Comparison of ENCODE assay signal across 1 cellular context in the genomic region with DNA sequence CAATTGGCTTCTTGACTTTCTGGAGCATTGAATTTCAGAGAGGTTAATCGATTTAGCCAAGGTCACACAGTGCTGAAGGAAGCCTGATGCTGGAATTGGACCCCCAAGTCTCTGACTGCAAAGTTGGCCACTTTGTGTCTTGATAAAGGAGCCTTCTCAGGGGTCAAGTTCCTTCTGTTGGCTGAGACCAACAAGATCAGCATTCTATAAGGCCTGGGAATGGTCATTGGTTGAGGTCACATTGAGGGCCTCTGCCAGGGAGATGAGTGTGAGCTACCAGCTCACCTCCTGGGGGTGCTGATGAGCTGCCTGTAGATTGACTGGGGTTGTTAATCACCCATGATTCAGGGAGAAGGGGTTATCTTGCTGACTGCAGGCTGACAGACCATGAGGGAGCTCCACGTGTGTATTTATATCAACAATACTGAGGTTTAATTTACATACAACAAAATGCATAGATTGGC.
A peak's percentile ranks its signal among the peaks of the same experiment; 100 is the strongest.
TF ChIP-seq lines count a peak whose summit lies in the region.

No MANE protein-coding gene starts in this region.

TF ChIP-seq in K562, 482 proteins besides CTCF, POLR2A, EP300 and RAD21 (continued from another document and continues in another):
- TF ChIP-seq ZBTB5 (IDR thresholded peaks at IDR 0.05) (no peak), ARID1B (IDR thresholded peaks at IDR 0.05) (peak; percentile 83), JUND (IDR thresholded peaks at IDR 0.05; ENCODE audit: borderline replicate concordance, low read depth, low read length) (peak; percentile 63; the same call in 1 of the 2 replicates), JUND (tag; IDR thresholded peaks at IDR 0.05; ENCODE audit: borderline replicate concordance, low read depth, low read length) (peak; percentile 61; the same call in 1 of the 3 replicates), ZNF436 (CRISPR knock-in tag; IDR thresholded peaks at IDR 0.05) (no peak), CCNT2 (IDR thresholded peaks at IDR 0.05; ENCODE audit: borderline replicate concordance, extremely low read depth, insufficient read length, low read depth, low read length) (no peak), ZNF134 (CRISPR knock-in tag; conservative IDR thresholded peaks at IDR 0.05) (no peak), MAFK (IDR thresholded peaks at IDR 0.05; ENCODE audit: low read length) (no peak; the same call in 1 of the 2 replicates), OTX1 (CRISPR knock-in tag; IDR thresholded peaks at IDR 0.05) (no peak), ZNF274 (IDR thresholded peaks at IDR 0.05; ENCODE audit: borderline replicate concordance, low read depth, low read length) (no peak), MCM5 (IDR thresholded peaks at IDR 0.05; ENCODE audit: low read depth) (no peak), ZNF41 (CRISPR knock-in tag; conservative IDR thresholded peaks at IDR 0.05) (0 out of 2 replicates have a peak, but pooled peaks have one; percentile 47), EHMT2 (IDR thresholded peaks at IDR 0.05) (no peak), FOSL1 (tag; conservative IDR thresholded peaks at IDR 0.05) (peak; percentile 41; the same call in 1 of the 2 replicates), BCOR (IDR thresholded peaks at IDR 0.05) (peak; percentile 95), STAG1 (CRISPR knock-in tag; IDR thresholded peaks at IDR 0.05; ENCODE audit: borderline replicate concordance) (peak; percentile 80), SIN3A (IDR thresholded peaks at IDR 0.05; ENCODE audit: borderline replicate concordance in 2 of 2, control insufficient read depth in 1 of 2, low read depth in 2 of 2, low read length in 2 of 2) (peak in 1 of 2 experiments; percentile 66; a peak in 1 of 4 replicates), NRF1 (conservative IDR thresholded peaks at IDR 0.05 in 1 of 2, IDR thresholded peaks at IDR 0.05 in 1 of 2) (no peak), ZBTB40 (IDR thresholded peaks at IDR 0.05) (no peak), ZBTB40 (CRISPR knock-in tag; IDR thresholded peaks at IDR 0.05) (no peak), NFIC (IDR thresholded peaks at IDR 0.05) (peak; percentile 37; the same call in 1 of the 2 replicates), SMARCA5 (IDR thresholded peaks at IDR 0.05) (peak; percentile 29; the same call in 1 of the 2 replicates), ELF4 (CRISPR knock-in tag; IDR thresholded peaks at IDR 0.05) (no peak), FOXM1 (IDR thresholded peaks at IDR 0.05; ENCODE audit: low read depth) (peak; percentile 44; the same call in 1 of the 2 replicates), FOXM1 (CRISPR knock-in tag; IDR thresholded peaks at IDR 0.05; ENCODE audit: low read depth) (no peak), POLR2AphosphoS2 (IDR thresholded peaks at IDR 0.05; ENCODE audit: low read length) (no peak), RHOXF2B (CRISPR knock-in tag; conservative IDR thresholded peaks at IDR 0.05) (no peak), NEUROD1 (IDR thresholded peaks at IDR 0.05; ENCODE audit: borderline replicate concordance, low read depth, low read length, partially characterized antibody) (peak; percentile 34), HNRNPK (IDR thresholded peaks at IDR 0.05; ENCODE audit: low read depth, low read length, poor library complexity, severe bottlenecking) (no peak), TEAD4 (IDR thresholded peaks at IDR 0.05; ENCODE audit: low read length) (peak; percentile 70), TEAD4 (CRISPR knock-in tag; IDR thresholded peaks at IDR 0.05; ENCODE audit: borderline replicate concordance) (no peak), SOX6 (IDR thresholded peaks at IDR 0.05) (0 out of 2 replicates have a peak, but pooled peaks have one; percentile 49), BRD4 (IDR thresholded peaks at IDR 0.05) (no peak), MTA2 (IDR thresholded peaks at IDR 0.05; ENCODE audit: low read depth) (peak; percentile 13; the same call in 1 of the 2 replicates), SMAD3 (CRISPR knock-in tag; conservative IDR thresholded peaks at IDR 0.05) (no peak), USF1 (CRISPR knock-in tag; IDR thresholded peaks at IDR 0.05) (peak; percentile 73), SMARCA4 (IDR thresholded peaks at IDR 0.05) (0 out of 2 replicates have a peak, but pooled peaks have one; percentile 42), EGR1 (conservative IDR thresholded peaks at IDR 0.05) (no peak), STAT5A (IDR thresholded peaks at IDR 0.05; ENCODE audit: borderline replicate concordance, low read length) (peak; percentile 57), PML (IDR thresholded peaks at IDR 0.05; ENCODE audit: low read length) (no peak), NCOA6 (IDR thresholded peaks at IDR 0.05) (no peak), KLF6 (CRISPR knock-in tag; IDR thresholded peaks at IDR 0.05; ENCODE audit: borderline replicate concordance) (no peak)
- TF ChIP-seq, protein P1, sequence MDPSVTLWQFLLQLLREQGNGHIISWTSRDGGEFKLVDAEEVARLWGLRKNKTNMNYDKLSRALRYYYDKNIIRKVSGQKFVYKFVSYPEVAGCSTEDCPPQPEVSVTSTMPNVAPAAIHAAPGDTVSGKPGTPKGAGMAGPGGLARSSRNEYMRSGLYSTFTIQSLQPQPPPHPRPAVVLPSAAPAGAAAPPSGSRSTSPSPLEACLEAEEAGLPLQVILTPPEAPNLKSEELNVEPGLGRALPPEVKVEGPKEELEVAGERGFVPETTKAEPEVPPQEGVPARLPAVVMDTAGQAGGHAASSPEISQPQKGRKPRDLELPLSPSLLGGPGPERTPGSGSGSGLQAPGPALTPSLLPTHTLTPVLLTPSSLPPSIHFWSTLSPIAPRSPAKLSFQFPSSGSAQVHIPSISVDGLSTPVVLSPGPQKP (CRISPR knock-in tag; IDR thresholded peaks at IDR 0.05), result no peak
- TF ChIP-seq, protein P2, sequence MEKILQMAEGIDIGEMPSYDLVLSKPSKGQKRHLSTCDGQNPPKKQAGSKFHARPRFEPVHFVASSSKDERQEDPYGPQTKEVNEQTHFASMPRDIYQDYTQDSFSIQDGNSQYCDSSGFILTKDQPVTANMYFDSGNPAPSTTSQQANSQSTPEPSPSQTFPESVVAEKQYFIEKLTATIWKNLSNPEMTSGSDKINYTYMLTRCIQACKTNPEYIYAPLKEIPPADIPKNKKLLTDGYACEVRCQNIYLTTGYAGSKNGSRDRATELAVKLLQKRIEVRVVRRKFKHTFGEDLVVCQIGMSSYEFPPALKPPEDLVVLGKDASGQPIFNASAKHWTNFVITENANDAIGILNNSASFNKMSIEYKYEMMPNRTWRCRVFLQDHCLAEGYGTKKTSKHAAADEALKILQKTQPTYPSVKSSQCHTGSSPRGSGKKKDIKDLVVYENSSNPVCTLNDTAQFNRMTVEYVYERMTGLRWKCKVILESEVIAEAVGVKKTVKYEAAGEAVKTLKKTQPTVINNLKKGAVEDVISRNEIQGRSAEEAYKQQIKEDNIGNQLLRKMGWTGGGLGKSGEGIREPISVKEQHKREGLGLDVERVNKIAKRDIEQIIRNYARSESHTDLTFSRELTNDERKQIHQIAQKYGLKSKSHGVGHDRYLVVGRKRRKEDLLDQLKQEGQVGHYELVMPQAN (IDR thresholded peaks at IDR 0.05; ENCODE audit: borderline replicate concordance), result peak; percentile 69; the same call in 1 of the 2 replicates
- TF ChIP-seq, protein P3, sequence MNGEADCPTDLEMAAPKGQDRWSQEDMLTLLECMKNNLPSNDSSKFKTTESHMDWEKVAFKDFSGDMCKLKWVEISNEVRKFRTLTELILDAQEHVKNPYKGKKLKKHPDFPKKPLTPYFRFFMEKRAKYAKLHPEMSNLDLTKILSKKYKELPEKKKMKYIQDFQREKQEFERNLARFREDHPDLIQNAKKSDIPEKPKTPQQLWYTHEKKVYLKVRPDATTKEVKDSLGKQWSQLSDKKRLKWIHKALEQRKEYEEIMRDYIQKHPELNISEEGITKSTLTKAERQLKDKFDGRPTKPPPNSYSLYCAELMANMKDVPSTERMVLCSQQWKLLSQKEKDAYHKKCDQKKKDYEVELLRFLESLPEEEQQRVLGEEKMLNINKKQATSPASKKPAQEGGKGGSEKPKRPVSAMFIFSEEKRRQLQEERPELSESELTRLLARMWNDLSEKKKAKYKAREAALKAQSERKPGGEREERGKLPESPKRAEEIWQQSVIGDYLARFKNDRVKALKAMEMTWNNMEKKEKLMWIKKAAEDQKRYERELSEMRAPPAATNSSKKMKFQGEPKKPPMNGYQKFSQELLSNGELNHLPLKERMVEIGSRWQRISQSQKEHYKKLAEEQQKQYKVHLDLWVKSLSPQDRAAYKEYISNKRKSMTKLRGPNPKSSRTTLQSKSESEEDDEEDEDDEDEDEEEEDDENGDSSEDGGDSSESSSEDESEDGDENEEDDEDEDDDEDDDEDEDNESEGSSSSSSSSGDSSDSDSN (IDR thresholded peaks at IDR 0.05; ENCODE audit: borderline replicate concordance in 1 of 2, low read depth in 2 of 2, low read length in 2 of 2), result 0 out of 4 replicates have a peak, but pooled peaks of 1 of the 2 experiments have one; percentile 44
